Comparison of ENCODE assay signal across 2 cellular contexts in the genomic region with DNA sequence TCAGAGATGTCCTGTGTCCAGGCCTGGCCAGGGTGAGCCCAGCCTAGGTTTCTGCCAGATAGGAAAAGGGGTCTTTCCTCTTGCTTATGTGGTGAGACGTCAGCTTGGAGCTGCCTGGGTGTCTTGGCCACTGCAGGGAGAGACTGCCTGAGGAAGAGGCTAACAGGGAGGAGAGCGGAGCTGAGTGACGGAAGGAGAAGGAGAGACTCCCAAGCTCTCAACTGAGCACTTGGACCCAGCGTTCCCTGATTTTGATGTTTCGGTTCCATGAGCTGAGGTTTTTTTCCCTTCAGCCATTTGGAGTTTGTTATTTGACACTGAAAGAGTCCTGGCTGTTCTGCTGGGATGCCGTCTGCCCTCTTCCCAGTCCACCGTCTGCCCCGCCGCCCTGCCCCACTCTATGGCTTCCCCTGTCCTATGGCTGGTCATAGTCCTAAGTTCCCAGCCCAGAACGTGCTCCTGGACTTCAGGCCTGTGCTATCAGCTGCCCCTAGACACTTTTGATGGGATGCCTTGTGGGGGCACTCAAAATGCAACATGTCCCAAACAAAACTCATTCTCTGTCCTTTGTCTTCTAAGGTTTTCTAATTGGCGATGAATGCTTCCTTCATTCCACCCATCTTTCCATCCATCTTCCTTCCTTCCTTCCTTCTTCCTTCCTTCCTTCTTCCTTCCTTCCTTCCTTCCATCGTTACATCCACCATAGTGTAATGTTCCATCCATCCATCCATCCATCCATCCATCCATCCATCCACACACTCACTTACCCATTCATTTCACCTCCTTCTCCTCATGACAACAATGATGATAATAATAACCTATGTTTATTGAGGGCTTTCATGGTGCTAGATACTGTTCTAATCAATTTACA.
TF ChIP-seq lines count a peak whose summit lies in the region.

No MANE protein-coding gene starts in this region.

TF ChIP-seq in HepG2, 621 proteins besides CTCF, POLR2A, EP300 and RAD21 (continues in another document):
- TF ChIP-seq ZNF550 (CRISPR knock-in tag; IDR thresholded peaks at IDR 0.05; ENCODE audit: borderline replicate concordance) = no peak
- no peak for TF ChIP-seq ZNF724P (CRISPR knock-in tag; IDR thresholded peaks at IDR 0.05; ENCODE audit: borderline replicate concordance)
- no peak for TF ChIP-seq MATR3 (CRISPR knock-in tag; IDR thresholded peaks at IDR 0.05)
- TF ChIP-seq, protein P1, sequence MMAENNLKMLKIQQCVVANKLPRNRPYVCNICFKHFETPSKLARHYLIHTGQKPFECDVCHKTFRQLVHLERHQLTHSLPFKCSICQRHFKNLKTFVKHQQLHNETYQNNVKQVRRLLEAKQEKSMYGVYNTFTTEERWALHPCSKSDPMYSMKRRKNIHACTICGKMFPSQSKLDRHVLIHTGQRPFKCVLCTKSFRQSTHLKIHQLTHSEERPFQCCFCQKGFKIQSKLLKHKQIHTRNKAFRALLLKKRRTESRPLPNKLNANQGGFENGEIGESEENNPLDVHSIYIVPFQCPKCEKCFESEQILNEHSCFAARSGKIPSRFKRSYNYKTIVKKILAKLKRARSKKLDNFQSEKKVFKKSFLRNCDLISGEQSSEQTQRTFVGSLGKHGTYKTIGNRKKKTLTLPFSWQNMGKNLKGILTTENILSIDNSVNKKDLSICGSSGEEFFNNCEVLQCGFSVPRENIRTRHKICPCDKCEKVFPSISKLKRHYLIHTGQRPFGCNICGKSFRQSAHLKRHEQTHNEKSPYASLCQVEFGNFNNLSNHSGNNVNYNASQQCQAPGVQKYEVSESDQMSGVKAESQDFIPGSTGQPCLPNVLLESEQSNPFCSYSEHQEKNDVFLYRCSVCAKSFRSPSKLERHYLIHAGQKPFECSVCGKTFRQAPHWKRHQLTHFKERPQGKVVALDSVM (CRISPR knock-in tag; IDR thresholded peaks at IDR 0.05) = no peak
- no peak for TF ChIP-seq EEA1 (CRISPR knock-in tag; IDR thresholded peaks at IDR 0.05; ENCODE audit: borderline replicate concordance)
- no peak for TF ChIP-seq MIER3 (CRISPR knock-in tag; IDR thresholded peaks at IDR 0.05; ENCODE audit: borderline replicate concordance)
- TF ChIP-seq, protein P2, sequence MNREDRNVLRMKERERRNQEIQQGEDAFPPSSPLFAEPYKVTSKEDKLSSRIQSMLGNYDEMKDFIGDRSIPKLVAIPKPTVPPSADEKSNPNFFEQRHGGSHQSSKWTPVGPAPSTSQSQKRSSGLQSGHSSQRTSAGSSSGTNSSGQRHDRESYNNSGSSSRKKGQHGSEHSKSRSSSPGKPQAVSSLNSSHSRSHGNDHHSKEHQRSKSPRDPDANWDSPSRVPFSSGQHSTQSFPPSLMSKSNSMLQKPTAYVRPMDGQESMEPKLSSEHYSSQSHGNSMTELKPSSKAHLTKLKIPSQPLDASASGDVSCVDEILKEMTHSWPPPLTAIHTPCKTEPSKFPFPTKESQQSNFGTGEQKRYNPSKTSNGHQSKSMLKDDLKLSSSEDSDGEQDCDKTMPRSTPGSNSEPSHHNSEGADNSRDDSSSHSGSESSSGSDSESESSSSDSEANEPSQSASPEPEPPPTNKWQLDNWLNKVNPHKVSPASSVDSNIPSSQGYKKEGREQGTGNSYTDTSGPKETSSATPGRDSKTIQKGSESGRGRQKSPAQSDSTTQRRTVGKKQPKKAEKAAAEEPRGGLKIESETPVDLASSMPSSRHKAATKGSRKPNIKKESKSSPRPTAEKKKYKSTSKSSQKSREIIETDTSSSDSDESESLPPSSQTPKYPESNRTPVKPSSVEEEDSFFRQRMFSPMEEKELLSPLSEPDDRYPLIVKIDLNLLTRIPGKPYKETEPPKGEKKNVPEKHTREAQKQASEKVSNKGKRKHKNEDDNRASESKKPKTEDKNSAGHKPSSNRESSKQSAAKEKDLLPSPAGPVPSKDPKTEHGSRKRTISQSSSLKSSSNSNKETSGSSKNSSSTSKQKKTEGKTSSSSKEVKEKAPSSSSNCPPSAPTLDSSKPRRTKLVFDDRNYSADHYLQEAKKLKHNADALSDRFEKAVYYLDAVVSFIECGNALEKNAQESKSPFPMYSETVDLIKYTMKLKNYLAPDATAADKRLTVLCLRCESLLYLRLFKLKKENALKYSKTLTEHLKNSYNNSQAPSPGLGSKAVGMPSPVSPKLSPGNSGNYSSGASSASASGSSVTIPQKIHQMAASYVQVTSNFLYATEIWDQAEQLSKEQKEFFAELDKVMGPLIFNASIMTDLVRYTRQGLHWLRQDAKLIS (CRISPR knock-in tag; IDR thresholded peaks at IDR 0.05) = no peak

TF ChIP-seq in H1, 55 proteins besides CTCF, POLR2A, EP300 and RAD21:
- TF ChIP-seq TBP (IDR thresholded peaks at IDR 0.05; ENCODE audit: low read depth, low read length) = no peak
